ENCODE assay signal across 1 cellular context in genomic region chr20:62376112-62377063, GRCh38.
A peak's percentile ranks its signal among the peaks of the same experiment; 100 is the strongest.
TF ChIP-seq lines count a peak whose summit lies in the region.

No MANE protein-coding gene starts in this region.

TF ChIP-seq in HepG2, 621 proteins besides CTCF, POLR2A, EP300 and RAD21 (continued from another document and continues in another):
- peak; percentile 72; the same call in 1 of the 2 replicates for TF ChIP-seq ZBTB33 (CRISPR knock-in tag; IDR thresholded peaks at IDR 0.05)
- peak; percentile 75; the same call in 1 of the 2 replicates for TF ChIP-seq ZNF503 (CRISPR knock-in tag; IDR thresholded peaks at IDR 0.05)
- TF ChIP-seq ZNF160 (CRISPR knock-in tag; IDR thresholded peaks at IDR 0.05) = peak; percentile 64; the same call in 1 of the 2 replicates
- peak; percentile 95 for TF ChIP-seq STAG1 (CRISPR knock-in tag; IDR thresholded peaks at IDR 0.05)
- TF ChIP-seq ARID2 (CRISPR knock-in tag; IDR thresholded peaks at IDR 0.05; ENCODE audit: borderline replicate concordance) = peak; percentile 94; the same call in 1 of the 2 replicates
- TF ChIP-seq GMEB1 (CRISPR knock-in tag; IDR thresholded peaks at IDR 0.05; ENCODE audit: borderline replicate concordance) = peak; percentile 57; the same call in 1 of the 2 replicates
- TF ChIP-seq ZNF710 (CRISPR knock-in tag; IDR thresholded peaks at IDR 0.05; ENCODE audit: borderline replicate concordance) = peak; percentile 79
- TF ChIP-seq GATAD2A (CRISPR knock-in tag; IDR thresholded peaks at IDR 0.05) = peak; percentile 78
- TF ChIP-seq PBX3 (CRISPR knock-in tag; IDR thresholded peaks at IDR 0.05; ENCODE audit: borderline replicate concordance) = 0 out of 2 replicates have a peak, but pooled peaks have one; percentile 49
- peak; percentile 93 for TF ChIP-seq PHF5A (CRISPR knock-in tag; IDR thresholded peaks at IDR 0.05; ENCODE audit: low read depth, unreplicated experiment)
- TF ChIP-seq RFXANK (CRISPR knock-in tag; IDR thresholded peaks at IDR 0.05) = peak; percentile 76; the same call in 1 of the 2 replicates
- peak; percentile 98 for TF ChIP-seq ZFX (CRISPR knock-in tag; IDR thresholded peaks at IDR 0.05; ENCODE audit: low read depth)
- no peak for TF ChIP-seq FOXK2 (IDR thresholded peaks at IDR 0.05)
- no peak for TF ChIP-seq ZNF773 (CRISPR knock-in tag; IDR thresholded peaks at IDR 0.05; ENCODE audit: borderline replicate concordance)
- TF ChIP-seq BCL6 (CRISPR knock-in tag; IDR thresholded peaks at IDR 0.05) = peak; percentile 74
- TF ChIP-seq CHCHD3 (CRISPR knock-in tag; IDR thresholded peaks at IDR 0.05) = no peak; the same call in 1 of the 2 replicates
- peak; percentile 93 for TF ChIP-seq DR1 (CRISPR knock-in tag; IDR thresholded peaks at IDR 0.05)
- TF ChIP-seq ZNF782 (CRISPR knock-in tag; IDR thresholded peaks at IDR 0.05; ENCODE audit: borderline replicate concordance) = peak; percentile 50; the same call in 1 of the 2 replicates
- TF ChIP-seq ATF1 (CRISPR knock-in tag; IDR thresholded peaks at IDR 0.05) = no peak
- TF ChIP-seq ZBTB1 (CRISPR knock-in tag; IDR thresholded peaks at IDR 0.05; ENCODE audit: borderline replicate concordance) = no peak
- no peak for TF ChIP-seq ZNF775 (CRISPR knock-in tag; IDR thresholded peaks at IDR 0.05; ENCODE audit: borderline replicate concordance)
- TF ChIP-seq BRCA1 (CRISPR knock-in tag; IDR thresholded peaks at IDR 0.05) = no peak; the same call in 1 of the 2 replicates
- TF ChIP-seq ZBTB7A (CRISPR knock-in tag; IDR thresholded peaks at IDR 0.05) = peak; percentile 98
- peak; percentile 72 for TF ChIP-seq ZNF609 (CRISPR knock-in tag; IDR thresholded peaks at IDR 0.05; ENCODE audit: borderline replicate concordance)
- no peak for TF ChIP-seq SNRNP70 (IDR thresholded peaks at IDR 0.05; ENCODE audit: low read depth, low read length)
- no peak for TF ChIP-seq SMAD1 (CRISPR knock-in tag; IDR thresholded peaks at IDR 0.05; ENCODE audit: borderline replicate concordance, low read depth)
- peak; percentile 90 for TF ChIP-seq RXRB (CRISPR knock-in tag; IDR thresholded peaks at IDR 0.05; ENCODE audit: borderline replicate concordance)
- TF ChIP-seq CENPX (CRISPR knock-in tag; IDR thresholded peaks at IDR 0.05) = no peak
- peak; percentile 62 for TF ChIP-seq RBAK (CRISPR knock-in tag; IDR thresholded peaks at IDR 0.05)
- no peak for TF ChIP-seq JARID2 (CRISPR knock-in tag; IDR thresholded peaks at IDR 0.05; ENCODE audit: insufficient replicate concordance)
- peak; percentile 84; the same call in 1 of the 2 replicates for TF ChIP-seq MZF1 (CRISPR knock-in tag; IDR thresholded peaks at IDR 0.05; ENCODE audit: borderline replicate concordance)
- peak; percentile 72 for TF ChIP-seq ELF3 (CRISPR knock-in tag; IDR thresholded peaks at IDR 0.05)
- peak; percentile 69 for TF ChIP-seq ZNF543 (CRISPR knock-in tag; IDR thresholded peaks at IDR 0.05)
- no peak for TF ChIP-seq FOSL1 (CRISPR knock-in tag; IDR thresholded peaks at IDR 0.05; ENCODE audit: borderline replicate concordance)
- no peak; the same call in 1 of the 2 replicates for TF ChIP-seq MLX (CRISPR knock-in tag; IDR thresholded peaks at IDR 0.05)
- 0 out of 2 replicates have a peak, but pooled peaks have one; percentile 40 for TF ChIP-seq PREB (CRISPR knock-in tag; IDR thresholded peaks at IDR 0.05)
- no peak; the same call in 1 of the 2 replicates for TF ChIP-seq ZNF704 (CRISPR knock-in tag; IDR thresholded peaks at IDR 0.05; ENCODE audit: borderline replicate concordance)
- peak; percentile 89 for TF ChIP-seq ZNF143 (CRISPR knock-in tag; IDR thresholded peaks at IDR 0.05)
- TF ChIP-seq CHD2 (IDR thresholded peaks at IDR 0.05; ENCODE audit: low read depth, low read length) = no peak
- no peak for TF ChIP-seq ZNF879 (CRISPR knock-in tag; IDR thresholded peaks at IDR 0.05)
- peak; percentile 54; the same call in 1 of the 2 replicates for TF ChIP-seq NFYC (CRISPR knock-in tag; IDR thresholded peaks at IDR 0.05)
- TF ChIP-seq CREBL2 (CRISPR knock-in tag; IDR thresholded peaks at IDR 0.05; ENCODE audit: borderline replicate concordance) = peak; percentile 16; the same call in 1 of the 2 replicates
- no peak for TF ChIP-seq ZIK1 (CRISPR knock-in tag; IDR thresholded peaks at IDR 0.05; ENCODE audit: borderline replicate concordance, low read depth)
- no peak for TF ChIP-seq ZNF83 (CRISPR knock-in tag; IDR thresholded peaks at IDR 0.05; ENCODE audit: borderline replicate concordance)
- no peak; the same call in 1 of the 2 replicates for TF ChIP-seq TERF1 (CRISPR knock-in tag; IDR thresholded peaks at IDR 0.05)
